Comparison of ENCODE assay signal across 9 cellular contexts in the genomic region with DNA sequence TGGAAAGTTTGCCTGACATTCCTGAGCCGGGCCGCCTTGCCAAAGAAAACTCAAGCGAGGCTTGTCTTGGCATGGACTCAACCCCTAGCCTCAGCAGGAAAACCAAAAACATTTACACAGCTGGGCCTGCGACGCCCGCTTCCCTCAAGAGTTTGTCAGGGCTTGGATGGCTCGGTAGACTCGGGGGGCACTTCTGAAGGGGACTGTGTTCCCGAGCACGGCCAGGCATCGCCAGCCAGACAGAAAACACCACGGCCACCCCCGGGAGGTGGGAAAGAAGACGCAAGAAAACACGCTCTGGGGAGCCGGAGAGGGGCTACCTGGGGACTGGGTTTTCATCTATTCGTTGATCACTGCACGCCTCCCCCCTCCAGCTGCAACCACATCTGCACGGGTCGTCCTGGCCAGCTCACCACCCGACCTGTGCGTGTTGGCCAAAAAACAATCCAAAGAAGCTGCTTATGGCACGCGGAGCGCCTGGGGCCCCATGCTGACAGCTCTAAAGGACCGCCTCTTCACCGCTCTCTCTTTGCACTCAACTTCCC.
DNase-seq lines count a peak whose midpoint lies in the region; ATAC-seq, FAIRE-seq and TF ChIP-seq lines count a peak whose summit lies in the region.
"Had no signal": no experiment of that assay in that cellular context is flagged by ENCODE, and none has a peak within 500 bp of the region (broad histone marks: within the 10 kb centered on the region; RNA-seq: fewer than 3 reads in every experiment).

No MANE protein-coding gene starts in this region.

- H2AFZ ChIP-seq in endothelial cell of umbilical vein (ENCODE audit: low read depth, low read length) = peak overlapping the region; percentile 52

- H3K36me3 Mint-ChIP-seq in T-helper 2 cell treated with Interferon-gamma antibody and Interleukin-4, amounts not matched to agents 5 μg/mL and 100 μg/mL, for 36 hours (ENCODE audit: low read depth) = no peaks in the 10 kb centered on the region

- no peaks in the 10 kb centered on the region for H3K79me2 ChIP-seq in endothelial cell of umbilical vein (ENCODE audit: control insufficient read depth, insufficient read depth, low read length)

- no peak for TF ChIP-seq CTCF in endothelial cell of umbilical vein (IDR thresholded peaks at IDR 0.05; ENCODE audit: extremely low read depth in 1 of 2, insufficient read depth in 1 of 2, low read depth in 1 of 2, low read length in 2 of 2)
- no peak for TF ChIP-seq CTCF in lung (IDR thresholded peaks at IDR 0.05; ENCODE audit: control extremely low read depth, extremely low read depth)
- no peak for TF ChIP-seq CTCF in transverse colon (IDR thresholded peaks at IDR 0.05)
- TF ChIP-seq CTCF in GM13976 (IDR thresholded peaks at IDR 0.05; ENCODE audit: borderline replicate concordance, control extremely low read depth, extremely low read depth, insufficient read depth, missing control alignments) = no peak

- no peak overlapping the region for H3K27ac Mint-ChIP-seq in T-helper 2 cell treated with Interferon-gamma antibody and Interleukin-4, amounts not matched to agents 5 μg/mL and 100 μg/mL, for 36 hours

- H3K36me3 ChIP-seq in MG63 = no peaks in the 10 kb centered on the region
- no peaks in the 10 kb centered on the region for H3K36me3 ChIP-seq in endothelial cell of umbilical vein (ENCODE audit: control insufficient read depth in 2 of 2, extremely low read depth in 1 of 2, insufficient read depth in 2 of 2, low read length in 2 of 2)
- H3K36me3 ChIP-seq in lung (ENCODE audit: control insufficient read depth in 2 of 2, insufficient read depth in 2 of 2, low read length in 2 of 2) = no peaks in the 10 kb centered on the region
- no peaks in the 10 kb centered on the region for H3K36me3 ChIP-seq in transverse colon

- ATAC-seq in lung (ENCODE audit: insufficient read depth, low FRiP score) (no peak), GM21447 (IDR thresholded peaks at IDR 0.05; ENCODE audit: unreplicated experiment) (no peak)

- POLR2A ChIA-PET in endothelial cell of umbilical vein (lab: Charles Lee) = interaction anchor here (1.1 to 1.6 kb wide), 2 partner anchors 182 to 388 kb away, joined by 3 to 5 read pairs; no protein-coding TSS in a partner anchor

- H3K4me2 ChIP-seq in endothelial cell of umbilical vein (ENCODE audit: insufficient read depth, low read length) = peak overlapping the region; percentile 66

- BruUV-seq in endothelial cell of umbilical vein (replicated peaks; lab: Mats Ljungman, UMichigan) = no TSS peak

- dilution Hi-C loops in endothelial cell of umbilical vein (cut with MboI; ENCODE audit: extremely low pct_ligation_motif_present, low sequenced_read_pairs) = no loop called here

- in situ Hi-C loops in transverse colon (cut with MboI; ENCODE audit: low pct_ligation_motif_present in 1 of 4, low pct_unique_long_range_greater_than_20kb in 1 of 4, low sequenced_read_pairs in 3 of 4) (loop anchor here in 2 of 4 donors (25.0 kb wide), 1 partner anchor 391 kb away; the partner anchor contains the start of gene MN1 (in 2 of the 2)), GM13976 (cut with MboI; ENCODE audit: low sequenced_read_pairs, unreplicated experiment) (no loop called here)

- no peaks in the 10 kb centered on the region for H4K20me1 ChIP-seq in endothelial cell of umbilical vein (replicated peaks; ENCODE audit: control insufficient read depth, extremely low read depth, insufficient read depth, low read length)

- peak; percentile 100 for FAIRE-seq in endothelial cell of umbilical vein (lab: Jason Lieb, UNC)

- H3K4me1 ChIP-seq in endothelial cell of umbilical vein (ENCODE audit: control insufficient read depth, extremely low read depth, insufficient read depth, low read length) (peaks cover 43% of the 10 kb centered on the region), lung (ENCODE audit: control insufficient read depth in 2 of 2, insufficient read depth in 2 of 2, low read length in 2 of 2) (peaks cover 0 to 3% of the 10 kb centered on the region in 2 donors), transverse colon (peaks cover 0 to 8% (median 3%) of the 10 kb centered on the region in 4 donors)

- no peak overlapping the region for H3K4me3 ChIP-seq in MG63
- no peak overlapping the region for H3K4me3 ChIP-seq in endothelial cell of umbilical vein (replicated peaks in 1 of 3; ENCODE audit: insufficient read depth in 1 of 3, low read depth in 1 of 3, low read length in 3 of 3)
- no peak overlapping the region for H3K4me3 ChIP-seq in lung
- H3K4me3 ChIP-seq in transverse colon = no peak overlapping the region

- H3K9me1 ChIP-seq in endothelial cell of umbilical vein (replicated peaks; ENCODE audit: control insufficient read depth, extremely low read depth, insufficient read depth, low read length) = no peaks in the 10 kb centered on the region

- H3K27ac ChIP-seq in endothelial cell of umbilical vein (ENCODE audit: insufficient read depth, low read depth, low read length) = peak overlapping the region; percentile 97
- H3K27ac ChIP-seq in lung (ENCODE audit: low read depth in 1 of 2, low read length in 1 of 2) = no peak overlapping the region
- peak overlapping the region in 3 of 4 donors; percentile 50 to 56 (median 52) for H3K27ac ChIP-seq in transverse colon

- intact Hi-C loops in endothelial cell of umbilical vein (cut with micrococcal nuclease) (loop anchor here (1.0 to 10.0 kb wide), 7 partner anchors 54 to 746 kb away; partner anchors contain the start of gene MN1), transverse colon (cut with DNase I; ENCODE audit: low total_unique reads) (no loop called here)

- H3K9me3 ChIP-seq in MG63 (no peaks in the 10 kb centered on the region), endothelial cell of umbilical vein (replicated peaks; ENCODE audit: control insufficient read depth, insufficient read depth, low read length) (no peaks in the 10 kb centered on the region), lung (ENCODE audit: control insufficient read depth in 2 of 2, insufficient read depth in 1 of 2, low read length in 1 of 2) (no peaks in the 10 kb centered on the region), transverse colon (no peaks in the 10 kb centered on the region)

- no peak for TF ChIP-seq EP300 in transverse colon (IDR thresholded peaks at IDR 0.05; ENCODE audit: low read depth)

- DNase-seq in MG63 (peak; percentile 88), endothelial cell of umbilical vein (ENCODE audit: low read depth, low spot score) (peak; percentile 98), lung (ENCODE audit: low spot score) (peak; percentile 65), transverse colon (peak; percentile 46), GM13976 (ENCODE audit: low spot score) (no peak)
- DNase-seq in activated effector memory CD4-positive, alpha-beta T cell treated with Interleukin-2 at 50 U/mL for 16 hours = no peak
- no peak for DNase-seq in T-helper 2 cell treated with Interferon-gamma antibody and Interleukin-4, amounts not matched to agents 5 μg/mL and 100 μg/mL, for 36 hours (ENCODE audit: low spot score)
- DNase-seq: Kasumi-1 had no signal

- H3K4me3 Mint-ChIP-seq in T-helper 2 cell treated with Interferon-gamma antibody and Interleukin-4, amounts not matched to agents 5 μg/mL and 100 μg/mL, for 36 hours = no peak overlapping the region

- H3K9me3 Mint-ChIP-seq in T-helper 2 cell treated with Interferon-gamma antibody and Interleukin-4, amounts not matched to agents 5 μg/mL and 100 μg/mL, for 36 hours = no peaks in the 10 kb centered on the region

- CTCF ChIA-PET in endothelial cell of umbilical vein (lab: Charles Lee) = interaction anchor here (0.8 to 3.1 kb wide), 12 partner anchors 11 to 383 kb away, joined by 3 to 16 read pairs (median 4); no protein-coding TSS in a partner anchor

- H3K27me3 ChIP-seq in MG63 = no peaks in the 10 kb centered on the region
- peaks cover 0 to 2% of the 10 kb centered on the region in 2 experiments for H3K27me3 ChIP-seq in endothelial cell of umbilical vein (ENCODE audit: control insufficient read depth in 2 of 2, insufficient read depth in 2 of 2, low read length in 2 of 2)
- H3K27me3 ChIP-seq in lung (ENCODE audit: control insufficient read depth, insufficient read depth) = no peaks in the 10 kb centered on the region
- peaks cover 10% of the 10 kb centered on the region for H3K27me3 ChIP-seq in transverse colon

- peaks cover 1% of the 10 kb centered on the region for H3K4me1 Mint-ChIP-seq in T-helper 2 cell treated with Interferon-gamma antibody and Interleukin-4, amounts not matched to agents 5 μg/mL and 100 μg/mL, for 36 hours (ENCODE audit: low read depth)

- TF ChIP-seq POLR2A in endothelial cell of umbilical vein (IDR thresholded peaks at IDR 0.05; ENCODE audit: low read depth, low read length) (peak; percentile 38), transverse colon (IDR thresholded peaks at IDR 0.05) (no peak)

- peak overlapping the region; percentile 66 for H3K9ac ChIP-seq in endothelial cell of umbilical vein (replicated peaks; ENCODE audit: extremely low read depth, insufficient read depth, low read length)

- 9 to 13% methylated on average over 27 of the region's 27 CpGs for whole genome bisulfite sequencing in lung, 2 donors
- WGBS in transverse colon (ENCODE audit: low coverage in 1 of 2), 2 donors = 21% methylated on average over 26 of the region's 27 CpGs; no CpG with 5 or more reads in 1 of the 2 donors

- H3K27me3 Mint-ChIP-seq in T-helper 2 cell treated with Interferon-gamma antibody and Interleukin-4, amounts not matched to agents 5 μg/mL and 100 μg/mL, for 36 hours (ENCODE audit: low read depth) = peaks cover 9% of the 10 kb centered on the region

TF ChIP-seq in endothelial cell of umbilical vein, 7 proteins besides CTCF, POLR2A, EP300 and RAD21:
- TF ChIP-seq JUN (IDR thresholded peaks at IDR 0.05; ENCODE audit: borderline replicate concordance, insufficient read depth, insufficient read length, low read depth) (peak; percentile 5), EZH2 (IDR thresholded peaks at IDR 0.05; ENCODE audit: borderline replicate concordance, low read depth, low read length, severe bottlenecking) (no peak), FOS (IDR thresholded peaks at IDR 0.05; ENCODE audit: borderline replicate concordance, insufficient read depth, low read length) (no peak), POLR2AphosphoS5 (IDR thresholded peaks at IDR 0.05; ENCODE audit: insufficient read depth, low read depth, low read length) (peak; percentile 88), GATA2 (IDR thresholded peaks at IDR 0.05; ENCODE audit: insufficient read depth, insufficient read length, low read depth, low read length) (peak; percentile 41), MAX (IDR thresholded peaks at IDR 0.05; ENCODE audit: insufficient read depth, insufficient read length) (no peak), MYC (IDR thresholded peaks at IDR 0.05; ENCODE audit: low read depth, low read length) (no peak)

Comparison
In these comparisons a context has a peak if more than half of its experiments do, and no peak if none do; other contexts are left out.
1. DNase-seq: peak in MG63 (single experiment), endothelial cell of umbilical vein (single experiment), lung (single experiment) and transverse colon (single experiment); none in activated effector memory CD4-positive, alpha-beta T cell treated with Interleukin-2 at 50 U/mL for 16 hours (single experiment), GM13976 (single experiment) and T-helper 2 cell treated with Interferon-gamma antibody and Interleukin-4, amounts not matched to agents 5 μg/mL and 100 μg/mL, for 36 hours (single experiment).
2. H3K27ac ChIP-seq: peak in endothelial cell of umbilical vein (single experiment) and transverse colon (3 of 4); none in lung (0 of 2).